Comparison of ENCODE assay signal across 8 cellular contexts in the genomic region with DNA sequence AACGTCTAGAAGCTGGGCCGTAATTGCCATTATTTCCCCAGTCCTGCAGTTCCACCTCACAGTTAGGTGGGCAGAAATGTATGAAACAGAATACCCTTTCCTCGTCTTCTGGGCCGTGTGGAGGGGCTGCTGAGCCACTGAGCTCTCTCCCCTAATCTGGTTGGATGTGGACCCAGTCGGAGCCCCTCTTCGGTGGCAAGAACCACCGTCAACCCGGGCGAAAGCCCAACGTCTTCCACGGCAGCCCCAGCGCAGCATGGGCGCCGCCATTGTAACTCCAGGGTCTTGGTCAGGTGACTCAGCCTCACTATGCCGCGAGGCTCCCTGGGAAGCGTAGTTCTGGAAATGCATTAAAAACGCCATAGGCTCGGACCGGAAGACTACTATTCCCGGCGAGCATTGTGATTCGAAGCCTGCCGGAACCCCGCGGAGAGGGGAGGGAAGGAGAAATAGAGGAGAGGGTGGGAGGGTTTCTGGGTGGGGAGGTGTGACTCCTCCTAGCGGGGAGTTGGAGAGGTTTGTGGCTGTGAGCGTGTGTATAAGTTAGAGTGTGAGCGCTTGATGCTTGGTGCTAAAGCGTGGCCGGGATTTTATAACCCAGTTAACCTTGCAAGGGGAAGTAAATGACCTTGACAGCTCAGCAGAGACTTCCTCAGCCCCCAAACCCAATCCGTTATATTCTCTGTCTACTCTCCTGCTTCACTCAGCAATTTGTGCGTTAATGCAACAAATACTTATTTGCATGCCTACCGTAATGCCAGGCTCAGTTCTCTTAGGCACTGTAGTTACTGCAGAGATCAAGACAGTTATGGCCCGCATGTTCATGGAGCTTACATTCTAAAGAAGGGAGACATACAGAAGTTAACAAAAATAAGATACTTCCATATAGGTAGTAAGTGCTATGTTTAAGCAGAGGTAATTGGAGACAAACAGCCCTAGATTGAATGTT. TPM values are rescaled to one million over a fixed set of nuclear protein-coding genes. Genes with fewer than 3 reads are reported as not detected.
DNase-seq lines count a peak whose midpoint lies in the region; ATAC-seq, FAIRE-seq and TF ChIP-seq lines count a peak whose summit lies in the region.

A gene with protein sequence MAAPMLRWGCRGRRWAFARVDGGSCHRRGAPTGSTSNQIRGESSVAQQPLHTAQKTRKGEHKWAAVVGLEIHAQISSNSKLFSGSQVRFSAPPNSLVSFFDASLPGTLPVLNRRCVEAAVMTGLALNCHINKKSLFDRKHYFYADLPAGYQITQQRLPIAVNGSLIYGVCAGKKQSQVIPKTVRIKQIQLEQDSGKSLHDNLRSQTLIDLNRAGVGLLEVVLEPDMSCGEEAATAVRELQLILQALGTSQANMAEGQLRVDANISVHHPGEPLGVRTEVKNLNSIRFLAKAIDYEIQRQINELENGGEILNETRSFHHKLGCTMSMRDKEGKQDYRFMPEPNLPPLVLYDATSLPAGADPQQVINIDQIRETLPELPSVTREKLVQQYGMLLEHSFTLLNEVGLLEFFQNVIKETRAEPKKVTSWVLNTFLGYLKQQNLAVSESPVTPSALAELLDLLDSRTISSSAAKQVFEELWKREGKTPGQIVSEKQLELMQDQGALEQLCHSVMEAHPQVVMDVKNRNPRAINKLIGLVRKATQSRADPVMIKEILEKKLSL (minus strand): TSS at position 295 of the 949 bp plus-strand sequence. CDS start 25 bp downstream, at position 270.

- under 1% methylated on average over 21 of the region's 35 CpGs for WGBS in HepG2 (ENCODE audit: low lambda C conversion rate)

- H3K27me3 Mint-ChIP-seq in CD4-positive, alpha-beta T cell = no peaks in the 10 kb centered on the region

- TF ChIP-seq CTCF in CD4-positive, alpha-beta T cell (IDR thresholded peaks at IDR 0.05) = peak; percentile 60
- peak; percentile 58 for TF ChIP-seq CTCF in HepG2 (CRISPR knock-in tag; IDR thresholded peaks at IDR 0.05)

- ATAC-seq in CD4-positive, alpha-beta T cell (ENCODE audit: poor library complexity) = peak; percentile 97
- peak; percentile 100 for ATAC-seq in GM19397 (IDR thresholded peaks at IDR 0.05; ENCODE audit: unreplicated experiment)
- ATAC-seq in HG03571 (IDR thresholded peaks at IDR 0.05; ENCODE audit: unreplicated experiment) = peak; percentile 100
- peak; percentile 99 for ATAC-seq in HepG2

- peaks cover 25% of the 10 kb centered on the region for H3K36me3 Mint-ChIP-seq in CD4-positive, alpha-beta T cell (ENCODE audit: low read depth)

- H4K20me1 ChIP-seq in HepG2 (ENCODE audit: insufficient read depth, low read length) = no peaks in the 10 kb centered on the region

- H3K4me1 Mint-ChIP-seq in CD4-positive, alpha-beta T cell (ENCODE audit: low read depth) = peaks cover 17% of the 10 kb centered on the region

- peak within 1 kb of the TSS; percentile 93 for H3K9ac ChIP-seq in HepG2 (ENCODE audit: insufficient read depth, low read depth, low read length)

- FAIRE-seq in HepG2 (lab: Jason Lieb, UNC) = peak; percentile 95

- in situ Hi-C loops in HepG2 (cut with HindIII; ENCODE audit: extremely low pct_ligation_motif_present, low pct_unique_long_range_greater_than_20kb) = no loop called here

- TF ChIP-seq RAD21 in HepG2 (CRISPR knock-in tag; IDR thresholded peaks at IDR 0.05) = 0 out of 2 replicates have a peak, but pooled peaks have one; percentile 7

- H3K4me1 ChIP-seq in HepG2 (ENCODE audit: insufficient read depth, low read length) = peaks cover 12% of the 10 kb centered on the region

- no TSS peak for BruUV-seq in HepG2 (replicated peaks; lab: Mats Ljungman, UMichigan)

- POLR2A ChIA-PET in CD4-positive, alpha-beta T cell (lab: Charles Lee) = interaction anchor here (1.1 to 1.9 kb wide), 3 partner anchors 340 to 775 kb away, joined by 3 to 6 read pairs (median 5); a partner anchor contains a TSS
- POLR2A ChIA-PET in HepG2 (lab: Yijun Ruan, JAX) = no interaction called here

- peaks cover 0 to 6% of the 10 kb centered on the region in 2 experiments; a peak in 1 of 5 replicates for H3K36me3 ChIP-seq in HepG2 (replicated peaks in 1 of 2; ENCODE audit: control insufficient read depth in 1 of 2, insufficient read depth in 2 of 2, low read length in 2 of 2)

- peak within 1 kb of the TSS; percentile 96 to 99 (median 99) for H3K4me3 ChIP-seq in HepG2 (replicated peaks in 1 of 3; ENCODE audit: insufficient read depth in 1 of 3, low read depth in 2 of 3, low read length in 3 of 3)

- H3K27ac Mint-ChIP-seq in CD4-positive, alpha-beta T cell = peak within 1 kb of the TSS; percentile 86

- CTCF ChIA-PET in CD4-positive, alpha-beta T cell (lab: Charles Lee) = no interaction called here
- CTCF ChIA-PET in HepG2 (lab: Yijun Ruan, JAX; ENCODE audit: low intra/inter-chr PET ratio, low total read pairs) = no interaction called here

- H3K4me2 ChIP-seq in HepG2 (ENCODE audit: low read depth, low read length) = peak within 1 kb of the TSS; percentile 98

- no peaks in the 10 kb centered on the region for H3K27me3 ChIP-seq in CD4-positive, alpha-beta T cell (ENCODE audit: control insufficient read depth, insufficient read depth, low read length)
- H3K27me3 ChIP-seq in HepG2 (ENCODE audit: control insufficient read depth in 1 of 2, insufficient read depth in 2 of 2, low read length in 2 of 2) = peaks cover 0 to 4% of the 10 kb centered on the region in 2 experiments; a peak in 1 of 5 replicates

- H3K79me2 ChIP-seq in HepG2 (ENCODE audit: insufficient read depth, low read length) = peaks cover 10% of the 10 kb centered on the region

- no peaks in the 10 kb centered on the region for H3K9me3 Mint-ChIP-seq in CD4-positive, alpha-beta T cell

- peak; percentile 85 to 93 (median 88) for DNase-seq in CD4-positive, alpha-beta T cell
- DNase-seq in NCI-H774 (lab: John Stamatoyannopoulos, UW) (peak; percentile 81), dermis microvascular lymphatic vessel endothelial cell (ENCODE audit: low read depth in 2 of 2) (peak; percentile 94 to 97), HepG2 (ENCODE audit: low spot score) (peak; percentile 97)
- peak; percentile 91 to 93 for DNase-seq in activated CD4-positive, alpha-beta T cell treated with anti-CD3 and anti-CD28 coated beads, Interleukin-2, amount 50 U/mL, for 4 hours
- DNase-seq in stimulated activated CD4-positive, alpha-beta T cell treated with anti-CD3 and anti-CD28 coated beads, Interleukin-4, amount 100 ng/mL, for 1 hour = peak; percentile 86

- intact Hi-C loops in CD4-positive, alpha-beta T cell (cut with DNase I, micrococcal nuclease) = loop anchor here (2.0 to 10.0 kb wide), 8 partner anchors 336 to 776 kb away; a partner anchor contains a TSS
- intact Hi-C loops in HepG2 (cut with micrococcal nuclease; ENCODE audit: unreplicated experiment) = loop anchor here (2.0 kb wide), 1 partner anchor 398 kb away; no protein-coding TSS in a partner anchor

- no peaks in the 10 kb centered on the region for H3K9me3 ChIP-seq in CD4-positive, alpha-beta T cell (ENCODE audit: control insufficient read depth, low read length)
- H3K9me3 ChIP-seq in HepG2 (ENCODE audit: low read length) = no peaks in the 10 kb centered on the region

- peak within 1 kb of the TSS; percentile 96 for H3K4me3 Mint-ChIP-seq in CD4-positive, alpha-beta T cell

- peak; percentile 67 to 95 for TF ChIP-seq POLR2A in HepG2 (IDR thresholded peaks at IDR 0.05; ENCODE audit: insufficient read depth in 1 of 2, low read depth in 2 of 2, low read length in 2 of 2)

- peak within 1 kb of the TSS; percentile 55 for H3K27ac ChIP-seq in CD4-positive, alpha-beta T cell (ENCODE audit: low read depth, low read length)
- peak within 1 kb of the TSS; percentile 72 for H3K27ac ChIP-seq in HepG2 (ENCODE audit: extremely low read length, insufficient read depth, low read length)

- H2AFZ ChIP-seq in HepG2 (ENCODE audit: low read length) = peak within 1 kb of the TSS; percentile 99

- TF ChIP-seq EP300 in HepG2 (IDR thresholded peaks at IDR 0.05; ENCODE audit: low read depth in 2 of 2, low read length in 2 of 2) (no peak; a peak in 1 of 4 replicates), HepG2 (CRISPR knock-in tag; IDR thresholded peaks at IDR 0.05; ENCODE audit: borderline replicate concordance) (no peak)

TF ChIP-seq in HepG2, 621 proteins besides CTCF, POLR2A, EP300 and RAD21 (continues in another document):
- TF ChIP-seq SUZ12 (IDR thresholded peaks at IDR 0.05; ENCODE audit: low read depth, low read length) (peak; percentile 94), BRCA1 (CRISPR knock-in tag; IDR thresholded peaks at IDR 0.05) (no peak), NCOR1 (IDR thresholded peaks at IDR 0.05; ENCODE audit: borderline replicate concordance, low read length) (no peak), PHF5A (CRISPR knock-in tag; IDR thresholded peaks at IDR 0.05; ENCODE audit: low read depth, unreplicated experiment) (no peak), ZBTB38 (CRISPR knock-in tag; IDR thresholded peaks at IDR 0.05) (no peak)

RNA-seq across cellular contexts. Expression of the gene that starts here (rescaled TPM):
- 1 to 10 TPM; 3.6 to 5.8 TPM for total RNA-seq in CD4-positive, alpha-beta T cell
- total RNA-seq in dermis microvascular lymphatic vessel endothelial cell (11.4 and 11.7 TPM in 2 replicates), HepG2 (2016; rRNA removed; fragmentation: Illumina TruSeq; extraction: Trizol) (32.3 and 49.2 TPM in 2 replicates)
- total RNA-seq in HepG2 (2016; cell fraction: cytosol; rRNA removed; fragmentation: Illumina TruSeq; extraction: Trizol; ENCODE audit: low read depth) = 6.0 and 7.5 TPM in 2 replicates
- total RNA-seq in HepG2 (2016; cell fraction: insoluble cytoplasmic fraction; rRNA removed; fragmentation: Illumina TruSeq; extraction: Trizol) = 37.0 and 46.4 TPM in 2 replicates
- 9.4 and 14.2 TPM in 2 replicates for total RNA-seq in HepG2 (2016; cell fraction: membrane; rRNA removed; fragmentation: Illumina TruSeq; extraction: Trizol)
- total RNA-seq in HepG2 (2016; cell fraction: nucleus; rRNA removed; fragmentation: Illumina TruSeq; extraction: Trizol) = 23.5 and 24.5 TPM in 2 replicates
- 27.0 and 32.4 TPM in 2 replicates for polyA plus RNA-seq in HepG2 (2011; rRNA removed)
- polyA plus RNA-seq in HepG2 (2011; cell fraction: cytosol; rRNA removed) = 26.8 and 28.4 TPM in 2 replicates
- polyA plus RNA-seq in HepG2 (2011; cell fraction: nucleus; rRNA removed) = 12.6 and 14.1 TPM in 2 replicates
- 14.3 and 20.6 TPM in 2 replicates for polyA plus RNA-seq in HepG2 (2012)
- polyA plus RNA-seq in HepG2 (2016; cell fraction: cytosol; fragmentation: Illumina TruSeq; extraction: Trizol; ENCODE audit: low read depth) = 4.6 and 4.9 TPM in 2 replicates
- 59.4 and 62.3 TPM in 2 replicates for polyA plus RNA-seq in HepG2 (2016; cell fraction: insoluble cytoplasmic fraction; fragmentation: Illumina TruSeq; extraction: Trizol; ENCODE audit: low read depth)
- 11.0 and 12.0 TPM in 2 replicates for polyA plus RNA-seq in HepG2 (2016; cell fraction: membrane; fragmentation: Illumina TruSeq; extraction: Trizol; ENCODE audit: low read depth)
- 30.6 and 34.6 TPM in 2 replicates for polyA plus RNA-seq in HepG2 (2016; cell fraction: nucleus; fragmentation: Illumina TruSeq; extraction: Trizol; ENCODE audit: insufficient read depth, low read depth)
- 20.8 and 28.9 TPM in 2 replicates for polyA minus RNA-seq in HepG2 (2011; rRNA and poly(A)+ RNA removed; ENCODE audit: low replicate concordance)
- 13.5 and 17.8 TPM in 2 replicates for polyA minus RNA-seq in HepG2 (2011; cell fraction: cytosol; rRNA and poly(A)+ RNA removed)
- 26.0 and 30.5 TPM in 2 replicates for polyA minus RNA-seq in HepG2 (2011; cell fraction: nucleus; rRNA and poly(A)+ RNA removed)

Comparison
In these comparisons a context has a peak if more than half of its experiments do, and no peak if none do; other contexts are left out.
1. Peak in every context shown above with its lines: DNase-seq, ATAC-seq, H3K4me3 ChIP-seq and H3K27ac ChIP-seq.